In the genomic region with DNA sequence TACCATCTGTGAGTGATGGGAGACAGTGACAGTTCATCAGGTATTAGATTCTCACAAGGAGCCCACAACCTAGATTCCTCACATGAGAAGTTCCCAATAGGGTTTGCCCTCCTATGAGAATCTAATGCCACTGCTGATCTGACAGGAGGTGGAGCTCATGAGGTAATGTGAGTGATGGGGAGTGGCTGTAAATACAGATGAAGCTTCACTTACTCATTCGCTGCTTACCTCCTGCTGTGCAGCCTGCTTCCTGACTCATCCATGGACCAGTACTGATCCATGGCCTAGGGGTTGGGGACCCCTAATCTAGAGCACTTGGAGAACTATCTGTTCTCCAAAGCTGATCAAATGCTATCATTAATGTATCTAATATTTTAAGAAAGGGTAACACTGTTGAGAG, we compare ENCODE assay signal across 11 cellular contexts. TPM values are rescaled to one million over a fixed set of nuclear protein-coding genes. Genes with fewer than 3 reads are reported as not detected.
DNase-seq lines count a peak whose midpoint lies in the region; ATAC-seq, FAIRE-seq and TF ChIP-seq lines count a peak whose summit lies in the region.
"Had no signal": no experiment of that assay in that cellular context is flagged by ENCODE, and none has a peak within 500 bp of the region (broad histone marks: within the 10 kb centered on the region; RNA-seq: fewer than 3 reads in every experiment).

No MANE protein-coding gene starts in this region.

- intact Hi-C loops in pancreas (cut with DNase I) = no loop called here

- H3K36me3 ChIP-seq in MG63 = peaks cover 14% of the 10 kb centered on the region; the same call in 1 of the 2 replicates
- H3K36me3 ChIP-seq in astrocyte (ENCODE audit: insufficient read depth, low read length) = no peaks in the 10 kb centered on the region
- no peaks in the 10 kb centered on the region for H3K36me3 ChIP-seq in pancreas
- H3K36me3 ChIP-seq in SJCRH30 = peaks cover 18% of the 10 kb centered on the region

- H2AFZ ChIP-seq in astrocyte (ENCODE audit: low read depth, low read length) = no peak overlapping the region

- H3K4me3 ChIP-seq in MG63 = no peak overlapping the region
- H3K4me3 ChIP-seq in astrocyte (ENCODE audit: insufficient read depth, low read depth, low read length) = no peak overlapping the region
- no peak overlapping the region for H3K4me3 ChIP-seq in pancreas
- no peak overlapping the region for H3K4me3 ChIP-seq in SJCRH30

- no peaks in the 10 kb centered on the region for H3K27me3 Mint-ChIP-seq in astrocyte (ENCODE audit: low read depth, unreplicated experiment)
- no peaks in the 10 kb centered on the region for H3K27me3 Mint-ChIP-seq in naive B cell

- H3K9me3 ChIP-seq in MG63 = no peaks in the 10 kb centered on the region; the same call in 1 of the 2 replicates
- no peaks in the 10 kb centered on the region for H3K9me3 ChIP-seq in astrocyte (ENCODE audit: insufficient read depth, low read depth, low read length)
- H3K9me3 ChIP-seq in pancreas = no peaks in the 10 kb centered on the region
- no peaks in the 10 kb centered on the region for H3K9me3 ChIP-seq in SJCRH30 (replicated peaks)

- H3K4me1 ChIP-seq in astrocyte (ENCODE audit: insufficient read depth, low read length) = no peaks in the 10 kb centered on the region
- H3K4me1 ChIP-seq in pancreas = no peaks in the 10 kb centered on the region
- H3K4me1 ChIP-seq in SJCRH30 = no peaks in the 10 kb centered on the region

- H3K36me3 Mint-ChIP-seq in astrocyte (ENCODE audit: low read depth, unreplicated experiment) = peaks cover 9% of the 10 kb centered on the region
- peaks cover 62 to 64% of the 10 kb centered on the region in 2 donors for H3K36me3 Mint-ChIP-seq in naive B cell

- WGBS in pancreas, 2 donors = 88 to 92% methylated on average over 1 of the region's 1 CpG

- H3K4me2 ChIP-seq in astrocyte (ENCODE audit: low read length) = no peak overlapping the region

- ATAC-seq in naive B cell (ENCODE audit: low read depth in 2 of 2) = peak in 1 of 2 donors; percentile 40
- ATAC-seq in pancreas = no peak

- H3K9me3 Mint-ChIP-seq in astrocyte (ENCODE audit: unreplicated experiment) = peaks cover 3% of the 10 kb centered on the region
- peaks cover 0 to 28% (median 11%) of the 10 kb centered on the region in 7 donors for H3K9me3 Mint-ChIP-seq in naive B cell

- H3K4me1 Mint-ChIP-seq in astrocyte (ENCODE audit: low read depth, unreplicated experiment) (no peaks in the 10 kb centered on the region), naive B cell (peaks cover 33 to 56% (median 51%) of the 10 kb centered on the region in 3 donors)

- DNase-seq in NCI-H748 (lab: John Stamatoyannopoulos, UW; ENCODE audit: unreplicated experiment) = peak; percentile 3
- DNase-seq in NCI-H748 treated with DMSO at 0.1 percent for 48 hours (lab: John Stamatoyannopoulos, UW) = no peak
- peak; percentile 13 for DNase-seq in MG63
- DNase-seq in astrocyte (ENCODE audit: low read depth) = peak; percentile 32
- no peak for DNase-seq in naive B cell
- no peak for DNase-seq in pancreas
- DNase-seq in KG1 (lab: John Stamatoyannopoulos, UW) = no peak
- no peak for DNase-seq in SJCRH30
- DNase-seq: midbrain, NCI-H526 treated with DMSO at 0.1 percent for 48 hours had no signal

- FAIRE-seq in astrocyte (lab: Jason Lieb, UNC) (no peak), pancreas (lab: Jason Lieb, UNC) (no peak)
- FAIRE-seq: A204.1 had no signal

- H4K20me1 ChIP-seq in astrocyte (ENCODE audit: insufficient read depth, low read length) = no peaks in the 10 kb centered on the region

- H3K9ac ChIP-seq in astrocyte (ENCODE audit: low read length) = no peak overlapping the region

- no peak overlapping the region for H3K27ac ChIP-seq in astrocyte (ENCODE audit: low read depth, low read length)
- no peak overlapping the region for H3K27ac ChIP-seq in pancreas
- no peak overlapping the region for H3K27ac ChIP-seq in SJCRH30

- no peak overlapping the region for H3K27ac Mint-ChIP-seq in astrocyte (ENCODE audit: unreplicated experiment)
- H3K27ac Mint-ChIP-seq in naive B cell = peak overlapping the region in 5 of 6 donors; percentile 27 to 85 (median 73)

- H3K79me2 ChIP-seq in astrocyte (ENCODE audit: insufficient read depth, low read length) = no peaks in the 10 kb centered on the region

- H3K4me3 Mint-ChIP-seq in astrocyte (ENCODE audit: unreplicated experiment) = no peak overlapping the region
- H3K4me3 Mint-ChIP-seq in naive B cell = peak overlapping the region in 2 of 8 donors; percentile 25 to 35

- no peaks in the 10 kb centered on the region for H3K27me3 ChIP-seq in MG63
- H3K27me3 ChIP-seq in astrocyte (ENCODE audit: insufficient read depth, low read length) = no peaks in the 10 kb centered on the region
- no peaks in the 10 kb centered on the region for H3K27me3 ChIP-seq in pancreas
- H3K27me3 ChIP-seq in SJCRH30 = no peaks in the 10 kb centered on the region

- TF ChIP-seq CTCF in astrocyte (IDR thresholded peaks at IDR 0.05; ENCODE audit: insufficient read depth, low read depth, low read length) (no peak), pancreas (IDR thresholded peaks at IDR 0.05) (no peak)

RNA-seq across cellular contexts. Expression of gene CLEC2D, which starts 17.7 kb away (rescaled TPM):
- total RNA-seq in MG63 (2014; rRNA removed; shearing (Covaris generic); ENCODE audit: low replicate concordance) = 0.23 and 3.5 TPM in 2 replicates
- total RNA-seq in astrocyte (3.2 and 4.7 TPM in 2 replicates), pancreas (1 to 10 TPM; 1.1 to 5.7 (median 2.1) TPM)
- polyA plus RNA-seq in naive B cell (ENCODE audit: low read depth in 6 of 6) (100 to 1,000 TPM; 329 to 467 (median 350) TPM), pancreas (1 to 10 TPM; 2.8 to 3.6 TPM)
- 1.7 and 2.1 TPM in 2 replicates for total RNA-seq in SJCRH30 (2014; rRNA removed; shearing (Covaris generic))

RNA-seq across cellular contexts. Expression of gene CLECL1, which starts 45.7 kb away (rescaled TPM):
- total RNA-seq in MG63 (2014; rRNA removed; shearing (Covaris generic); ENCODE audit: low replicate concordance) = not detected in 2 replicates
- total RNA-seq in astrocyte (not detected in 2 replicates), pancreas (under 1 TPM in 2 of 6 donors, not detected in 4; 0.31 to 0.43 TPM)
- polyA plus RNA-seq in naive B cell (ENCODE audit: low read depth in 6 of 6) (10 to 100 TPM in 4 of 6 donors, 1 to 10 TPM in 2; 8.9 to 34.0 (median 11.5) TPM), pancreas (not detected)
- total RNA-seq in SJCRH30 (2014; rRNA removed; shearing (Covaris generic)) = not detected in 2 replicates

Comparison
In these comparisons a context has a peak if more than half of its experiments do, and no peak if none do; other contexts are left out.
1. DNase-seq: peak in NCI-H748 (single experiment), MG63 (single experiment) and astrocyte (single experiment); none in NCI-H748 treated with DMSO at 0.1 percent for 48 hours (single experiment), naive B cell (single experiment), pancreas (0 of 6), KG1 (single experiment) and SJCRH30 (0 of 2).